In the genomic region with DNA sequence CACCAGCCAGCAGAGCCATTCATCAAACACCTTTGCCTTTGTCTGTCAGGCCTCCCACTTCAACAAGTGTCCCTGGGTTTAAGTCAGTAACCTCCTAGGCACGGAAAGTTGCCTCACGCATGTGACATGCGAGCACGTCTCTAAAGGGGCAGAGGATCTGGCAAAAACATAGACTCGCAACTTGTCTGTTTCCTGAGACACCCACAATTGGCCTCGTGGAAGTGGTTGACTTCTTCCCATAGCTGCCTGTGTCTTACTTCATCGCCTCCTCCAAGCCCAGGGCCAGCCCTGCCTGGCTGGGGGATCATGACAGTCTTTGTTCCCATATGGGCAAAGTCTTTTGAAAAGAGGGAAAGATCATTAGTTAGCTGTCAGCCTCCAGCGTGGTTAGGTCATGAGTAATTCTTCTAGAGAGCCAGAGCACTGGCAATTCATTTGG, we compare ENCODE assay signal across 10 cellular contexts. TPM values are rescaled to one million over a fixed set of nuclear protein-coding genes. Genes with fewer than 3 reads are reported as not detected.
A peak's percentile ranks its signal among the peaks of the same experiment; 100 is the strongest.
DNase-seq lines count a peak whose midpoint lies in the region; ATAC-seq, FAIRE-seq and TF ChIP-seq lines count a peak whose summit lies in the region.
"Had no signal": no experiment of that assay in that cellular context is flagged by ENCODE, and none has a peak within 500 bp of the region (broad histone marks: within the 10 kb centered on the region; RNA-seq: fewer than 3 reads in every experiment).

No MANE protein-coding gene starts in this region.

- peaks cover 2% of the 10 kb centered on the region for H3K4me1 ChIP-seq in urinary bladder (ENCODE audit: insufficient read depth)

- 83% methylated on average over 8 of the region's 8 CpGs for WGBS in urinary bladder

- no peak overlapping the region for H3K4me3 ChIP-seq in urinary bladder (ENCODE audit: low read depth, low read length)

- peak overlapping the region; percentile 60 for H3K4me3 Mint-ChIP-seq in mesothelial cell of epicardium

- DNase-seq in activated CD8-positive, alpha-beta memory T cell treated with anti-CD3 and anti-CD28 coated beads, Interleukin-2, amount 50 U/mL, for 48 hours, result peak; percentile 53
- DNase-seq in activated CD8-positive, alpha-beta memory T cell treated with anti-CD3 and anti-CD28 coated beads, Interleukin-2, amount 50 U/mL, for 4 hours, result no peak
- peak; percentile 19 for DNase-seq in dermis blood vessel endothelial cell
- DNase-seq in mesothelial cell of epicardium (ENCODE audit: low spot score in 2 of 2, unreplicated experiment in 2 of 2), result no peak
- no peak for DNase-seq in frontal cortex (ENCODE audit: low spot score in 2 of 2)
- no peak for DNase-seq in HPDE6-E6E7 (ENCODE audit: extremely low spot score)

- H3K27me3 Mint-ChIP-seq in mesothelial cell of epicardium (ENCODE audit: low read depth), result peaks cover 6% of the 10 kb centered on the region

- H3K27ac Mint-ChIP-seq in mesothelial cell of epicardium, result peak overlapping the region; percentile 48
- H3K27ac Mint-ChIP-seq: dendritic cell treated with granulocyte-macrophage colony-stimulating factor and Interleukin-4, amounts not matched to agents 40 ng/mL and 50 ng/mL, for 4 days had no signal

- H3K36me3 ChIP-seq in urinary bladder (ENCODE audit: insufficient read depth), result no peaks in the 10 kb centered on the region

- peaks cover 37% of the 10 kb centered on the region for H3K4me1 Mint-ChIP-seq in mesothelial cell of epicardium

- no peak for FAIRE-seq in frontal cortex (lab: Jason Lieb, UNC)

- no peak for ATAC-seq in GM18519 (IDR thresholded peaks at IDR 0.05; ENCODE audit: low FRiP score, unreplicated experiment)

- peaks cover 4% of the 10 kb centered on the region for H3K9me3 Mint-ChIP-seq in mesothelial cell of epicardium
- H3K9me3 Mint-ChIP-seq: dendritic cell treated with granulocyte-macrophage colony-stimulating factor and Interleukin-4, amounts not matched to agents 40 ng/mL and 50 ng/mL, for 4 days had no signal

- H3K27ac ChIP-seq in urinary bladder (ENCODE audit: low read depth), result peak overlapping the region; percentile 26
- H3K27ac ChIP-seq: SK-N-MC had no signal

- no peak for TF ChIP-seq CTCF in mesothelial cell of epicardium (IDR thresholded peaks at IDR 0.05; ENCODE audit: unreplicated experiment)

- no peaks in the 10 kb centered on the region for H3K36me3 Mint-ChIP-seq in mesothelial cell of epicardium

RNA-seq across cellular contexts. Expression of gene GLRX, which starts 35.5 kb away (rescaled TPM):
- 18.3 and 26.0 TPM in 2 replicates for total RNA-seq in dermis blood vessel endothelial cell
- 14.8 to 19.8 TPM (median 17.9 TPM) in 3 replicates for total RNA-seq in mesothelial cell of epicardium
- total RNA-seq in urinary bladder, result 23.5 TPM
- 61.1 TPM for polyA plus RNA-seq in urinary bladder
- 9.8 TPM for total RNA-seq in frontal cortex

Comparison
In these comparisons a context has a peak if more than half of its experiments do, and no peak if none do; other contexts are left out.
1. DNase-seq: peak in activated CD8-positive, alpha-beta memory T cell treated with anti-CD3 and anti-CD28 coated beads, Interleukin-2, amount 50 U/mL, for 48 hours (single experiment) and dermis blood vessel endothelial cell (single experiment); none in activated CD8-positive, alpha-beta memory T cell treated with anti-CD3 and anti-CD28 coated beads, Interleukin-2, amount 50 U/mL, for 4 hours (single experiment), mesothelial cell of epicardium (0 of 2), frontal cortex (0 of 2) and HPDE6-E6E7 (single experiment).